ENCODE assay signal across 11 cellular contexts in the genomic region with DNA sequence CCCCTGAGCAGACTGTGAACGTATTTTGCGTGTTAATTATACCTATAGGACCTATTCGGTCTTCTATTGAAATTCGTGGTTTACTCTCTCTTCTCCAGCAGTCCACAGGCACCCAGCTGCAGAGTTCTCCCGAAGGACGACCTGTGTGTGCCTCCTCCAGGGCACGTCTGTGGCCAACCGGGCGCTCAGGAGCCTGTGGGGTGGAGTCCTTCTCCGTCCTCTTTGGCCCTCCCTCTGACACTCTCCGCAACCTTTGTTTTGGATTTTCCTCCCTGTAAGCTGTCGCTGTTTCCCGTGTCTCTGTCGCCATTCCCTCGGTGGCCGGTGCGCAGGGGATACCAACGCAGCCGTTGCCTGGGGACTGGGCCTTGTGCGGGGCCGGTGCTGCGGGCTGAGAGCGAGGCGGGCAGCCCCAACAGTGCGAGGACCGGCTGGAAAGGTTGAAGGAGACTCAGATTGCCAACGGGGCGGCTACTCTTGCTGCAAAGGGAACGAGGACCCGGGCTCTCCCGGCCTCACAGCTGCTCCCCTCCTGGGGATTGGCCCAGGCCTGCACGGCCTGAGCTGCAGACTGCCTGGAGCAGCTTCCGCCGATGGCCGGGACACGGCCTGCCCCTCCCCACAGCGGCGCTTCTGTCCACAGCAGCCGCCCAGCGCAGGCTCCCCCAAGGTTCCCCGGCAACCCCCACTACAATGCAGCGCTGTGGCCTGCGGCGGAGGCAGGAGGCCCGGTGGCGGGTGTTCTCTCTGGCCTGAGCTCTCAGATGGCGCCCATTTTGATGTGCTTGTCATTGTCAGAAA.
DNase-seq lines count a peak whose midpoint lies in the region; ATAC-seq and TF ChIP-seq lines count a peak whose summit lies in the region.
"Had no signal": no experiment of that assay in that cellular context is flagged by ENCODE, and none has a peak within 500 bp of the region (broad histone marks: within the 10 kb centered on the region; RNA-seq: fewer than 3 reads in every experiment).

No MANE protein-coding gene starts in this region.

- H4K8ac ChIP-seq in mesenchymal stem cell (ENCODE audit: low read length) = peak overlapping the region; percentile 87

- no peaks in the 10 kb centered on the region for H3K79me1 ChIP-seq in mesenchymal stem cell (replicated peaks; ENCODE audit: low read length, poor library complexity, severe bottlenecking)

- peak overlapping the region in 1 of 2 experiments; percentile 97 for H3K23ac ChIP-seq in mesenchymal stem cell (ENCODE audit: low read length in 2 of 2)

- peak overlapping the region; percentile 69 for H2BK15ac ChIP-seq in mesenchymal stem cell (ENCODE audit: low read depth, poor library complexity, severe bottlenecking)

- H4K20me1 ChIP-seq in Karpas-422 (ENCODE audit: insufficient read depth, low read depth, low read length) = no peaks in the 10 kb centered on the region

- peak overlapping the region; percentile 73 to 83 for H3K18ac ChIP-seq in mesenchymal stem cell (ENCODE audit: low read depth in 1 of 2, low read length in 2 of 2)

- 58 to 64% methylated on average over 46 to 47 of the region's 47 CpGs for WGBS in esophagus, 2 donors
- WGBS in mesenchymal stem cell = 32% methylated on average over 46 of the region's 47 CpGs
- WGBS in transverse colon (ENCODE audit: low coverage in 1 of 2), 2 donors = 82 to 93% methylated on average over 4 to 46 of the region's 47 CpGs

- H2BK12ac ChIP-seq in mesenchymal stem cell (ENCODE audit: low read length in 2 of 2) = peak overlapping the region; percentile 77 to 92

- H3K9ac ChIP-seq in Karpas-422 (ENCODE audit: low read length) (peak overlapping the region; percentile 67), mesenchymal stem cell (ENCODE audit: low read length) (peak overlapping the region; percentile 93)

- ATAC-seq in GM18868 (IDR thresholded peaks at IDR 0.05; ENCODE audit: unreplicated experiment) = no peak
- ATAC-seq in GM21717 (IDR thresholded peaks at IDR 0.05; ENCODE audit: unreplicated experiment) = no peak

- H3K27me3 ChIP-seq in Karpas-422 (ENCODE audit: low read length) (no peaks in the 10 kb centered on the region), esophagus (ENCODE audit: control insufficient read depth in 1 of 2, insufficient read depth in 2 of 2, low read length in 2 of 2) (no peaks in the 10 kb centered on the region), mesenchymal stem cell (ENCODE audit: control insufficient read depth in 1 of 2, insufficient read depth in 1 of 2, low read length in 2 of 2) (peaks cover 0 to 7% of the 10 kb centered on the region in 2 experiments), transverse colon (no peaks in the 10 kb centered on the region)

- no peaks in the 10 kb centered on the region for H3K9me2 ChIP-seq in Karpas-422 (replicated peaks; ENCODE audit: insufficient read depth, low read length)

- H2BK5ac ChIP-seq in mesenchymal stem cell (ENCODE audit: low read depth, low read length, poor library complexity, severe bottlenecking) = no peak overlapping the region

- H4K91ac ChIP-seq in mesenchymal stem cell (ENCODE audit: low read length) = peak overlapping the region; percentile 92

- H3K27ac ChIP-seq in Karpas-422 (ENCODE audit: low read length) (peak overlapping the region; percentile 98), esophagus (ENCODE audit: low read depth in 2 of 2, low read length in 1 of 2) (peak overlapping the region; percentile 63 to 86), mesenchymal stem cell (ENCODE audit: low read length, poor library complexity, severe bottlenecking) (no peak overlapping the region), transverse colon (peak overlapping the region; percentile 66 to 71 (median 66))

- H3K4ac ChIP-seq in mesenchymal stem cell (ENCODE audit: low read depth in 1 of 2, low read length in 2 of 2) = peak overlapping the region; percentile 73 to 79

- H3K4me3 ChIP-seq in Karpas-422 (ENCODE audit: low read length) (peak overlapping the region; percentile 51), esophagus (ENCODE audit: low read depth in 1 of 2, low read length in 2 of 2) (no peak overlapping the region), mesenchymal stem cell (ENCODE audit: insufficient read depth in 1 of 2, low read depth in 1 of 2, low read length in 2 of 2) (peak overlapping the region in 1 of 2 experiments; percentile 52), transverse colon (no peak overlapping the region)
- H3K4me3 ChIP-seq: spleen, thyroid gland had no signal

- no peak for TF ChIP-seq EP300 in transverse colon (IDR thresholded peaks at IDR 0.05; ENCODE audit: low read depth)

- H3K36me3 ChIP-seq in Karpas-422 (ENCODE audit: insufficient read depth, low read length) = no peaks in the 10 kb centered on the region
- H3K36me3 ChIP-seq in esophagus (ENCODE audit: control insufficient read depth in 2 of 2, insufficient read depth in 2 of 2, low read length in 1 of 2) = no peaks in the 10 kb centered on the region
- H3K36me3 ChIP-seq in mesenchymal stem cell (ENCODE audit: control insufficient read depth in 1 of 2, insufficient read depth in 2 of 2, low read depth in 1 of 2, low read length in 2 of 2) = no peaks in the 10 kb centered on the region
- no peaks in the 10 kb centered on the region for H3K36me3 ChIP-seq in transverse colon
- H3K36me3 ChIP-seq: spleen, thyroid gland had no signal

- H2AK5ac ChIP-seq in mesenchymal stem cell (ENCODE audit: low read length, severe bottlenecking) = no peak overlapping the region

- H2BK120ac ChIP-seq in mesenchymal stem cell (ENCODE audit: low read depth, low read length) = no peak overlapping the region

- H3K79me2 ChIP-seq in Karpas-422 (ENCODE audit: low read length) = no peaks in the 10 kb centered on the region

- intact Hi-C loops in transverse colon (cut with DNase I; ENCODE audit: low total_unique reads) = loop anchor here (5.0 kb wide), 1 partner anchor 1933 kb away; no protein-coding TSS in a partner anchor

- no peak for TF ChIP-seq CTCF in transverse colon (IDR thresholded peaks at IDR 0.05)

- TF ChIP-seq POLR2A in transverse colon (IDR thresholded peaks at IDR 0.05) = no peak

- H3K14ac ChIP-seq in mesenchymal stem cell (ENCODE audit: low read length in 2 of 2) = peak overlapping the region in 1 of 2 experiments; percentile 77

- DNase-seq in Karpas-422 = no peak
- peak; percentile 21 for DNase-seq in mesenchymal stem cell
- no peak for DNase-seq in transverse colon
- no peak for DNase-seq in SW 1271 (lab: John Stamatoyannopoulos, UW)
- no peak for DNase-seq in NCI-H69 (lab: John Stamatoyannopoulos, UW)
- DNase-seq: SIG-M5, spleen had no signal

- H2AFZ ChIP-seq in Karpas-422 (ENCODE audit: low read length) (peak overlapping the region; percentile 58; the same call in 1 of the 2 replicates), mesenchymal stem cell (ENCODE audit: low read depth, low read length) (peak overlapping the region; percentile 94)

- in situ Hi-C loops in transverse colon (cut with MboI; ENCODE audit: low pct_ligation_motif_present in 1 of 4, low pct_unique_long_range_greater_than_20kb in 1 of 4, low sequenced_read_pairs in 3 of 4) = no loop called here

- H3K4me1 ChIP-seq in Karpas-422 (ENCODE audit: low read length) = peaks cover 75% of the 10 kb centered on the region
- H3K4me1 ChIP-seq in esophagus (ENCODE audit: control insufficient read depth in 2 of 2, insufficient read depth in 2 of 2, low read length in 1 of 2) = peaks cover 5 to 13% of the 10 kb centered on the region in 2 donors
- H3K4me1 ChIP-seq in mesenchymal stem cell (ENCODE audit: control insufficient read depth, insufficient read depth, low read depth, low read length) = peaks cover 2% of the 10 kb centered on the region
- H3K4me1 ChIP-seq in transverse colon = peaks cover 0 to 3% (median under 1%) of the 10 kb centered on the region in 4 donors

- H3K4me2 ChIP-seq in Karpas-422 (ENCODE audit: low read depth, low read length, poor library complexity, severe bottlenecking) (peak overlapping the region; percentile 66), mesenchymal stem cell (ENCODE audit: low read length, poor library complexity, severe bottlenecking) (no peak overlapping the region)

- no peaks in the 10 kb centered on the region for H3K9me3 ChIP-seq in Karpas-422 (ENCODE audit: low read length)
- no peaks in the 10 kb centered on the region for H3K9me3 ChIP-seq in esophagus (ENCODE audit: control insufficient read depth in 2 of 2, insufficient read depth in 1 of 2, low read depth in 1 of 2, low read length in 1 of 2)
- H3K9me3 ChIP-seq in mesenchymal stem cell (ENCODE audit: control insufficient read depth, low read length) = no peaks in the 10 kb centered on the region
- H3K9me3 ChIP-seq in transverse colon = no peaks in the 10 kb centered on the region
- H3K9me3 ChIP-seq: spleen, thyroid gland had no signal
